1 cellular context compared by ENCODE assay signal in genomic region chr11:57345555-57346151, GRCh38.
TF ChIP-seq lines count a peak whose summit lies in the region.

No MANE protein-coding gene starts in this region.

TF ChIP-seq in HepG2, 621 proteins besides CTCF, POLR2A, EP300 and RAD21 (continues in another document):
- TF ChIP-seq SAFB2 (CRISPR knock-in tag; IDR thresholded peaks at IDR 0.05; ENCODE audit: borderline replicate concordance, low read depth) (no peak), ZFX (CRISPR knock-in tag; IDR thresholded peaks at IDR 0.05; ENCODE audit: low read depth) (peak; percentile 78), MAZ (IDR thresholded peaks at IDR 0.05; ENCODE audit: borderline replicate concordance, low read depth, low read length) (peak; percentile 41; the same call in 1 of the 2 replicates), MAZ (CRISPR knock-in tag; IDR thresholded peaks at IDR 0.05; ENCODE audit: low read depth) (no peak), PHF5A (CRISPR knock-in tag; IDR thresholded peaks at IDR 0.05; ENCODE audit: low read depth, unreplicated experiment) (no peak), ZNF30 (CRISPR knock-in tag; IDR thresholded peaks at IDR 0.05) (no peak), NRL (CRISPR knock-in tag; IDR thresholded peaks at IDR 0.05; ENCODE audit: borderline replicate concordance) (no peak), SMC3 (IDR thresholded peaks at IDR 0.05; ENCODE audit: low read length) (peak; percentile 53; the same call in 1 of the 2 replicates), ZFY (CRISPR knock-in tag; IDR thresholded peaks at IDR 0.05) (peak; percentile 57; the same call in 1 of the 2 replicates), PHF8 (CRISPR knock-in tag; IDR thresholded peaks at IDR 0.05) (0 out of 2 replicates have a peak, but pooled peaks have one; percentile 11), ZNF121 (CRISPR knock-in tag; IDR thresholded peaks at IDR 0.05) (no peak), GZF1 (CRISPR knock-in tag; IDR thresholded peaks at IDR 0.05) (no peak), ZNF616 (CRISPR knock-in tag; IDR thresholded peaks at IDR 0.05; ENCODE audit: low read depth) (no peak), ZNF614 (CRISPR knock-in tag; IDR thresholded peaks at IDR 0.05; ENCODE audit: borderline replicate concordance) (no peak), ELF1 (CRISPR knock-in tag; IDR thresholded peaks at IDR 0.05) (no peak), ZNF256 (CRISPR knock-in tag; conservative IDR thresholded peaks at IDR 0.05) (no peak), ZNF235 (CRISPR knock-in tag; IDR thresholded peaks at IDR 0.05; ENCODE audit: borderline replicate concordance) (no peak), PAF1 (CRISPR knock-in tag; IDR thresholded peaks at IDR 0.05) (no peak), ZBTB37 (CRISPR knock-in tag; IDR thresholded peaks at IDR 0.05) (no peak), RARA (CRISPR knock-in tag; IDR thresholded peaks at IDR 0.05) (peak; percentile 7; the same call in 1 of the 2 replicates), MYC (CRISPR knock-in tag; IDR thresholded peaks at IDR 0.05; ENCODE audit: borderline replicate concordance) (peak; percentile 45; the same call in 1 of the 2 replicates), SOX13 (IDR thresholded peaks at IDR 0.05) (no peak), SOX13 (CRISPR knock-in tag; conservative IDR thresholded peaks at IDR 0.05 in 1 of 2, IDR thresholded peaks at IDR 0.05 in 1 of 2) (no peak), PAWR (CRISPR knock-in tag; IDR thresholded peaks at IDR 0.05; ENCODE audit: borderline replicate concordance) (no peak), IRF2 (CRISPR knock-in tag; IDR thresholded peaks at IDR 0.05) (no peak), ONECUT2 (CRISPR knock-in tag; IDR thresholded peaks at IDR 0.05) (0 out of 2 replicates have a peak, but pooled peaks have one; percentile 19), ZNF547 (CRISPR knock-in tag; IDR thresholded peaks at IDR 0.05) (0 out of 2 replicates have a peak, but pooled peaks have one; percentile 7), SP140L (CRISPR knock-in tag; IDR thresholded peaks at IDR 0.05; ENCODE audit: borderline replicate concordance) (no peak), SATB2 (CRISPR knock-in tag; IDR thresholded peaks at IDR 0.05) (no peak), AFF4 (CRISPR knock-in tag; IDR thresholded peaks at IDR 0.05) (no peak), GATAD2A (CRISPR knock-in tag; IDR thresholded peaks at IDR 0.05) (peak; percentile 25; the same call in 1 of the 2 replicates), ZNF766 (CRISPR knock-in tag; IDR thresholded peaks at IDR 0.05; ENCODE audit: borderline replicate concordance) (no peak), FLYWCH1 (CRISPR knock-in tag; IDR thresholded peaks at IDR 0.05) (no peak), PATZ1 (CRISPR knock-in tag; IDR thresholded peaks at IDR 0.05) (peak; percentile 73), STAG1 (CRISPR knock-in tag; IDR thresholded peaks at IDR 0.05) (peak; percentile 72), PHB2 (IDR thresholded peaks at IDR 0.05; ENCODE audit: partially characterized antibody) (no peak), ZNF34 (CRISPR knock-in tag; IDR thresholded peaks at IDR 0.05; ENCODE audit: borderline replicate concordance) (no peak), ZBTB25 (CRISPR knock-in tag; IDR thresholded peaks at IDR 0.05) (no peak), ZNF263 (CRISPR knock-in tag; IDR thresholded peaks at IDR 0.05) (peak; percentile 64; the same call in 1 of the 2 replicates), XBP1 (CRISPR knock-in tag; IDR thresholded peaks at IDR 0.05) (no peak), ZEB1 (IDR thresholded peaks at IDR 0.05; ENCODE audit: insufficient replicate concordance, low read depth) (peak; percentile 68)
- TF ChIP-seq, protein P1, sequence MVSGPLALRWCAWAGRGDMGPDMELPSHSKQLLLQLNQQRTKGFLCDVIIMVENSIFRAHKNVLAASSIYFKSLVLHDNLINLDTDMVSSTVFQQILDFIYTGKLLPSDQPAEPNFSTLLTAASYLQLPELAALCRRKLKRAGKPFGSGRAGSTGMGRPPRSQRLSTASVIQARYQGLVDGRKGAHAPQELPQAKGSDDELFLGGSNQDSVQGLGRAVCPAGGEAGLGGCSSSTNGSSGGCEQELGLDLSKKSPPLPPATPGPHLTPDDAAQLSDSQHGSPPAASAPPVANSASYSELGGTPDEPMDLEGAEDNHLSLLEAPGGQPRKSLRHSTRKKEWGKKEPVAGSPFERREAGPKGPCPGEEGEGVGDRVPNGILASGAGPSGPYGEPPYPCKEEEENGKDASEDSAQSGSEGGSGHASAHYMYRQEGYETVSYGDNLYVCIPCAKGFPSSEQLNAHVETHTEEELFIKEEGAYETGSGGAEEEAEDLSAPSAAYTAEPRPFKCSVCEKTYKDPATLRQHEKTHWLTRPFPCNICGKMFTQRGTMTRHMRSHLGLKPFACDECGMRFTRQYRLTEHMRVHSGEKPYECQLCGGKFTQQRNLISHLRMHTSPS (CRISPR knock-in tag; IDR thresholded peaks at IDR 0.05; ENCODE audit: low read depth), result no peak
- TF ChIP-seq, protein P2, sequence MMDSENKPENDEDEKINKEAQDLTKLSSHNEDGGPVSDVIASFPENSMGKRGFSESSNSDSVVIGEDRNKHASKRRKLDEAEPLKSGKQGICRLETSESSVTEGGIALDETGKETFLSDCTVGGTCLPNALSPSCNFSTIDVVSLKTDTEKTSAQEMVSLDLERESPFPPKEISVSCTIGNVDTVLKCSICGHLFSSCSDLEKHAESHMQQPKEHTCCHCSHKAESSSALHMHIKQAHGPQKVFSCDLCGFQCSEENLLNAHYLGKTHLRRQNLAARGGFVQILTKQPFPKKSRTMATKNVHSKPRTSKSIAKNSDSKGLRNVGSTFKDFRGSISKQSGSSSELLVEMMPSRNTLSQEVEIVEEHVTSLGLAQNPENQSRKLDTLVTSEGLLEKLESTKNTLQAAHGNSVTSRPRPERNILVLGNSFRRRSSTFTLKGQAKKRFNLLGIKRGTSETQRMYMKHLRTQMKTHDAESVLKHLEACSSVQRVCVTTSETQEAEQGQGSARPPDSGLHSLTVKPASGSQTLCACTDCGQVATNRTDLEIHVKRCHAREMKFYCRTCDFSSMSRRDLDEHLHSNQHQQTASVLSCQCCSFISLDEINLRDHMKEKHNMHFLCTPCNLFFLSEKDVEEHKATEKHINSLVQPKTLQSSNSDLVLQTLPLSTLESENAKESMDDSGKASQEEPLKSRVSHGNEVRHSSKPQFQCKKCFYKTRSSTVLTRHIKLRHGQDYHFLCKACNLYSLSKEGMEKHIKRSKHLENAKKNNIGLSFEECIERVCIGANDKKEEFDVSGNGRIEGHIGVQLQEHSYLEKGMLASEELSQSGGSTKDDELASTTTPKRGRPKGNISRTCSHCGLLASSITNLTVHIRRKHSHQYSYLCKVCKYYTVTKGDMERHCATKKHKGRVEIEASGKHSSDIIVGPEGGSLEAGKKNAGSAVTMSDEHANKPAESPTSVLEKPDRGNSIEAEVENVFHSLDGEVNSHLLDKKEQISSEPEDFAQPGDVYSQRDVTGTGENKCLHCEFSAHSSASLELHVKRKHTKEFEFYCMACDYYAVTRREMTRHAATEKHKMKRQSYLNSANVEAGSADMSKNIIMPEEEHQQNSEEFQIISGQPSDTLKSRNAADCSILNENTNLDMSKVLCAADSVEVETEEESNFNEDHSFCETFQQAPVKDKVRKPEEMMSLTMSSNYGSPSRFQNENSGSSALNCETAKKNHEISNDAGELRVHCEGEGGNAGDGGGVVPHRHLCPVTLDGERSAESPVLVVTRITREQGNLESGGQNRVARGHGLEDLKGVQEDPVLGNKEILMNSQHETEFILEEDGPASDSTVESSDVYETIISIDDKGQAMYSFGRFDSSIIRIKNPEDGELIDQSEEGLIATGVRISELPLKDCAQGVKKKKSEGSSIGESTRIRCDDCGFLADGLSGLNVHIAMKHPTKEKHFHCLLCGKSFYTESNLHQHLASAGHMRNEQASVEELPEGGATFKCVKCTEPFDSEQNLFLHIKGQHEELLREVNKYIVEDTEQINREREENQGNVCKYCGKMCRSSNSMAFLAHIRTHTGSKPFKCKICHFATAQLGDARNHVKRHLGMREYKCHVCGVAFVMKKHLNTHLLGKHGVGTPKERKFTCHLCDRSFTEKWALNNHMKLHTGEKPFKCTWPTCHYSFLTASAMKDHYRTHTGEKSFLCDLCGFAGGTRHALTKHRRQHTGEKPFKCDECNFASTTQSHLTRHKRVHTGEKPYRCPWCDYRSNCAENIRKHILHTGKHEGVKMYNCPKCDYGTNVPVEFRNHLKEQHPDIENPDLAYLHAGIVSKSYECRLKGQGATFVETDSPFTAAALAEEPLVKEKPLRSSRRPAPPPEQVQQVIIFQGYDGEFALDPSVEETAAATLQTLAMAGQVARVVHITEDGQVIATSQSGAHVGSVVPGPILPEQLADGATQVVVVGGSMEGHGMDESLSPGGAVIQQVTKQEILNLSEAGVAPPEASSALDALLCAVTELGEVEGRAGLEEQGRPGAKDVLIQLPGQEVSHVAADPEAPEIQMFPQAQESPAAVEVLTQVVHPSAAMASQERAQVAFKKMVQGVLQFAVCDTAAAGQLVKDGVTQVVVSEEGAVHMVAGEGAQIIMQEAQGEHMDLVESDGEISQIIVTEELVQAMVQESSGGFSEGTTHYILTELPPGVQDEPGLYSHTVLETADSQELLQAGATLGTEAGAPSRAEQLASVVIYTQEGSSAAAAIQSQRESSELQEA (CRISPR knock-in tag; IDR thresholded peaks at IDR 0.05; ENCODE audit: not compliant biosample characterization), result no peak
- TF ChIP-seq, protein P3, sequence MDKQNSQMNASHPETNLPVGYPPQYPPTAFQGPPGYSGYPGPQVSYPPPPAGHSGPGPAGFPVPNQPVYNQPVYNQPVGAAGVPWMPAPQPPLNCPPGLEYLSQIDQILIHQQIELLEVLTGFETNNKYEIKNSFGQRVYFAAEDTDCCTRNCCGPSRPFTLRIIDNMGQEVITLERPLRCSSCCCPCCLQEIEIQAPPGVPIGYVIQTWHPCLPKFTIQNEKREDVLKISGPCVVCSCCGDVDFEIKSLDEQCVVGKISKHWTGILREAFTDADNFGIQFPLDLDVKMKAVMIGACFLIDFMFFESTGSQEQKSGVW (CRISPR knock-in tag; IDR thresholded peaks at IDR 0.05; ENCODE audit: borderline replicate concordance), result no peak
- TF ChIP-seq, protein P4, sequence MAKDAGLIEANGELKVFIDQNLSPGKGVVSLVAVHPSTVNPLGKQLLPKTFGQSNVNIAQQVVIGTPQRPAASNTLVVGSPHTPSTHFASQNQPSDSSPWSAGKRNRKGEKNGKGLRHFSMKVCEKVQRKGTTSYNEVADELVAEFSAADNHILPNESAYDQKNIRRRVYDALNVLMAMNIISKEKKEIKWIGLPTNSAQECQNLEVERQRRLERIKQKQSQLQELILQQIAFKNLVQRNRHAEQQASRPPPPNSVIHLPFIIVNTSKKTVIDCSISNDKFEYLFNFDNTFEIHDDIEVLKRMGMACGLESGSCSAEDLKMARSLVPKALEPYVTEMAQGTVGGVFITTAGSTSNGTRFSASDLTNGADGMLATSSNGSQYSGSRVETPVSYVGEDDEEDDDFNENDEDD (CRISPR knock-in tag; IDR thresholded peaks at IDR 0.05; ENCODE audit: borderline replicate concordance), result peak; percentile 40; the same call in 1 of the 2 replicates
